Comparison of ENCODE assay signal across 11 cellular contexts in the genomic region with DNA sequence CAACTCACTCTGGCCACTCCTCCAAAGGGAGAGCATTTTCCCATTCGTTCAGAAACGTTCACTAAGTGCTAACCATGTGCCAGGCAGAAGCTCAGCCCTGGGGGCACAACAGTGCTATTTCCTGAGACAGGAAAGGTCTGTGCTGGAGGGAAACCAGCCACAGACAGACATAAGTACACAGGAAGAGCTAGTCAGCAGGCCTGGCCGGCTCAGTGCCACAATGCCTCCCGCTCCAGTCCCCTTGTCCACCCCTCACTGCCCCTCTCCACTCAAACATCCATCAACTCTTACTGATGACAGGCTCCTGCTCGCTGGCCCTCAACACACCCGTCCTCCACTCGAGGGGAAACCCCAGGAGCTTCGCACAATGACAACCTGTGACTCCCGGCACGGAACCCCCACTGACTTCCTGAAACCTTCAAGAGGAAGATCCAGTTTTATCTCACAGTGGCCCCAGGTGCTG. TPM values are rescaled to one million over a fixed set of nuclear protein-coding genes. Genes with fewer than 3 reads are reported as not detected.
DNase-seq lines count a peak whose midpoint lies in the region; ATAC-seq and TF ChIP-seq lines count a peak whose summit lies in the region.
"Had no signal": no experiment of that assay in that cellular context is flagged by ENCODE, and none has a peak within 500 bp of the region (broad histone marks: within the 10 kb centered on the region; RNA-seq: fewer than 3 reads in every experiment).

No MANE protein-coding gene starts in this region.

- H3K36me3 ChIP-seq in WERI-Rb-1, result peaks cover 81% of the 10 kb centered on the region

- H3K4me3 Mint-ChIP-seq in activated CD4-positive, alpha-beta memory T cell treated with anti-CD3 and anti-CD28 coated beads for 36 hours, result no peak overlapping the region

- intact Hi-C loops in activated CD4-positive, alpha-beta memory T cell treated with anti-CD3 and anti-CD28 coated beads for 36 hours (cut with micrococcal nuclease), result no loop called here
- intact Hi-C loops in right cardiac atrium (cut with DNase I), result no loop called here

- H3K36me3 Mint-ChIP-seq in activated CD4-positive, alpha-beta memory T cell treated with anti-CD3 and anti-CD28 coated beads for 36 hours, result peaks cover 63% of the 10 kb centered on the region

- DNase-seq in stimulated activated CD4-positive, alpha-beta T cell treated with anti-CD3 and anti-CD28 coated beads, Interleukin-15, amount 100 ng/mL, for 24 hours, result peak; percentile 23
- DNase-seq in stimulated activated CD4-positive, alpha-beta T cell treated with anti-CD3 and anti-CD28 coated beads, Interleukin-2, amount 100 ng/mL, for 48 hours, result no peak
- DNase-seq in activated CD4-positive, alpha-beta memory T cell treated with anti-CD3 and anti-CD28 coated beads for 36 hours, result peak; percentile 41
- DNase-seq in right cardiac atrium, result peak in 1 of 3 donors; percentile 60
- no peak for DNase-seq in NCI-H446 treated with DMSO at 0.1 percent for 48 hours (lab: John Stamatoyannopoulos, UW)
- DNase-seq in RPMI8226, result no peak
- no peak for DNase-seq in NCI-H1417 treated with DMSO at 0.1 percent for 48 hours (lab: John Stamatoyannopoulos, UW)
- DNase-seq in WERI-Rb-1, result no peak
- DNase-seq: Calu3, NCI-H2171, small intestine had no signal

- H3K4me3 ChIP-seq in right cardiac atrium (ENCODE audit: low read length), result no peak overlapping the region
- H3K4me3 ChIP-seq in WERI-Rb-1 (ENCODE audit: low read depth, low read length), result no peak overlapping the region

- H3K27me3 Mint-ChIP-seq in activated CD4-positive, alpha-beta memory T cell treated with anti-CD3 and anti-CD28 coated beads for 36 hours, result no peaks in the 10 kb centered on the region

- H3K27ac Mint-ChIP-seq in activated CD4-positive, alpha-beta memory T cell treated with anti-CD3 and anti-CD28 coated beads for 36 hours, result peak overlapping the region; percentile 72

- peak; percentile 76 to 82 for ATAC-seq in right cardiac atrium

- H3K27ac ChIP-seq in right cardiac atrium (ENCODE audit: low read length) (no peak overlapping the region), WERI-Rb-1 (no peak overlapping the region)

- H3K27me3 ChIP-seq in right cardiac atrium (ENCODE audit: control insufficient read depth, insufficient read depth), result no peaks in the 10 kb centered on the region
- no peaks in the 10 kb centered on the region for H3K27me3 ChIP-seq in WERI-Rb-1 (ENCODE audit: insufficient read depth, low read depth, severe bottlenecking)

- POLR2A ChIA-PET in activated CD4-positive, alpha-beta memory T cell treated with anti-CD3 and anti-CD28 coated beads for 36 hours (lab: Charles Lee), result no interaction called here

- WGBS in right cardiac atrium, result 27% methylated on average over 10 of the region's 10 CpGs

- H3K4me1 ChIP-seq in right cardiac atrium (ENCODE audit: control insufficient read depth, insufficient read depth, low read length), result no peaks in the 10 kb centered on the region

- CTCF ChIA-PET in activated CD4-positive, alpha-beta memory T cell treated with anti-CD3 and anti-CD28 coated beads for 36 hours (lab: Charles Lee), result interaction anchor here (1.0 kb wide), 1 partner anchor 19 kb away, joined by 3 read pairs; no protein-coding TSS in a partner anchor

- no peaks in the 10 kb centered on the region for H3K9me3 Mint-ChIP-seq in activated CD4-positive, alpha-beta memory T cell treated with anti-CD3 and anti-CD28 coated beads for 36 hours

- peaks cover 28% of the 10 kb centered on the region for H3K4me1 Mint-ChIP-seq in activated CD4-positive, alpha-beta memory T cell treated with anti-CD3 and anti-CD28 coated beads for 36 hours (ENCODE audit: low read depth)

- H3K9me3 ChIP-seq in right cardiac atrium (ENCODE audit: control insufficient read depth, low read length) (no peaks in the 10 kb centered on the region), WERI-Rb-1 (ENCODE audit: severe bottlenecking) (no peaks in the 10 kb centered on the region)

- no peak for TF ChIP-seq CTCF in WERI-Rb-1 (IDR thresholded peaks at IDR 0.05; ENCODE audit: low read depth, low read length)

RNA-seq across cellular contexts. Expression of a gene that starts 11.3 kb away (rescaled TPM):
- total RNA-seq in activated CD4-positive, alpha-beta memory T cell treated with anti-CD3 and anti-CD28 coated beads for 36 hours, result 10 to 100 TPM; 12.4 to 13.3 TPM
- 10 to 100 TPM; 24.7 to 39.6 (median 29.3) TPM for total RNA-seq in right cardiac atrium
- polyA plus RNA-seq in right cardiac atrium, result 30.1 TPM

RNA-seq across cellular contexts. Expression of a gene that starts 48.2 kb away (rescaled TPM):
- total RNA-seq in activated CD4-positive, alpha-beta memory T cell treated with anti-CD3 and anti-CD28 coated beads for 36 hours, result 100 to 1,000 TPM; 174 TPM
- total RNA-seq in right cardiac atrium, result 1 to 10 TPM; 3.8 to 8.4 (median 5.5) TPM
- 4.2 TPM for polyA plus RNA-seq in right cardiac atrium

RNA-seq across cellular contexts. Expression of a gene that starts 48.5 kb away (rescaled TPM):
- total RNA-seq in activated CD4-positive, alpha-beta memory T cell treated with anti-CD3 and anti-CD28 coated beads for 36 hours, result 1 to 10 TPM; 7.4 to 8.0 TPM
- total RNA-seq in right cardiac atrium, result 1 to 10 TPM; 5.4 to 6.9 (median 6.5) TPM
- polyA plus RNA-seq in right cardiac atrium, result 5.7 TPM

Comparison
In these comparisons a context has a peak if more than half of its experiments do, and no peak if none do; other contexts are left out.
1. DNase-seq: peak in stimulated activated CD4-positive, alpha-beta T cell treated with anti-CD3 and anti-CD28 coated beads, Interleukin-15, amount 100 ng/mL, for 24 hours (single experiment) and activated CD4-positive, alpha-beta memory T cell treated with anti-CD3 and anti-CD28 coated beads for 36 hours (single experiment); none in stimulated activated CD4-positive, alpha-beta T cell treated with anti-CD3 and anti-CD28 coated beads, Interleukin-2, amount 100 ng/mL, for 48 hours (0 of 2), NCI-H446 treated with DMSO at 0.1 percent for 48 hours (single experiment), RPMI8226 (single experiment), NCI-H1417 treated with DMSO at 0.1 percent for 48 hours (single experiment) and WERI-Rb-1 (single experiment).
2. RNA of a gene that starts 48.2 kb away (total RNA-seq): 174 TPM in activated CD4-positive, alpha-beta memory T cell treated with anti-CD3 and anti-CD28 coated beads for 36 hours; 3.8 to 8.4 TPM in right cardiac atrium; every median in the first group is over 10 times any median in the second.